ENCODE assay signal across 18 cellular contexts in genomic region chr5:135029468-135030122, GRCh38. TPM values are rescaled to one million over a fixed set of nuclear protein-coding genes. Genes with fewer than 3 reads are reported as not detected.
DNase-seq lines count a peak whose midpoint lies in the region; ATAC-seq and TF ChIP-seq lines count a peak whose summit lies in the region.
"Had no signal": no experiment of that assay in that cellular context is flagged by ENCODE, and none has a peak within 500 bp of the region (broad histone marks: within the 10 kb centered on the region; RNA-seq: fewer than 3 reads in every experiment).

No MANE protein-coding gene starts in this region.

- H3K4me1 Mint-ChIP-seq in CD4-positive, alpha-beta memory T cell: peaks cover 17 to 44% (median 31%) of the 10 kb centered on the region in 4 donors
- H3K4me1 Mint-ChIP-seq in naive B cell: peaks cover 41 to 54% (median 48%) of the 10 kb centered on the region in 3 donors

- CTCF ChIA-PET in CD4-positive, alpha-beta memory T cell (lab: Charles Lee; ENCODE audit: partially characterized antibody): no interaction called here

- no peak overlapping the region for H3K4me3 ChIP-seq in CD4-positive, alpha-beta memory T cell (ENCODE audit: low read length in 2 of 2)
- peak overlapping the region; percentile 56 for H3K4me3 ChIP-seq in HUES6 (ENCODE audit: low read depth, low read length)
- H3K4me3 ChIP-seq in colonic mucosa: no peak overlapping the region
- H3K4me3 ChIP-seq: HAP-1, PC-9 had no signal

- no peak for TF ChIP-seq CTCF in colonic mucosa (IDR thresholded peaks at IDR 0.05)
- TF ChIP-seq CTCF in omental fat pad (IDR thresholded peaks at IDR 0.05): no peak

- H3K36me3 Mint-ChIP-seq in CD4-positive, alpha-beta memory T cell: peaks cover 0 to 3% of the 10 kb centered on the region in 2 donors
- peaks cover 0 to 24% of the 10 kb centered on the region in 2 donors for H3K36me3 Mint-ChIP-seq in naive B cell

- no peak for ATAC-seq in naive B cell (ENCODE audit: low read depth in 2 of 2)
- no peak for ATAC-seq in omental fat pad (ENCODE audit: low FRiP score)

- no peaks in the 10 kb centered on the region for H3K36me3 ChIP-seq in CD4-positive, alpha-beta memory T cell (ENCODE audit: insufficient read depth, low read length)
- H3K36me3 ChIP-seq in HUES6 (ENCODE audit: control insufficient read depth, insufficient read depth, low read length) (no peaks in the 10 kb centered on the region), colonic mucosa (no peaks in the 10 kb centered on the region)

- H3K27me3 ChIP-seq in CD4-positive, alpha-beta memory T cell (ENCODE audit: insufficient read depth, low read length): peaks cover 23% of the 10 kb centered on the region
- peaks cover 98% of the 10 kb centered on the region for H3K27me3 ChIP-seq in HUES6 (ENCODE audit: control insufficient read depth, insufficient read depth, low read length)
- H3K27me3 ChIP-seq in colonic mucosa: peaks cover 72% of the 10 kb centered on the region

- H3K9me3 ChIP-seq in CD4-positive, alpha-beta memory T cell (ENCODE audit: control insufficient read depth in 1 of 2, low read length in 2 of 2): no peaks in the 10 kb centered on the region
- H3K9me3 ChIP-seq in HUES6 (ENCODE audit: control insufficient read depth, insufficient read depth, low read depth, low read length) (no peaks in the 10 kb centered on the region), colonic mucosa (no peaks in the 10 kb centered on the region)
- H3K9me3 ChIP-seq: HAP-1, tibial artery had no signal

- peak overlapping the region in 7 of 8 donors; percentile 0 to 59 (median 42) for H3K4me3 Mint-ChIP-seq in CD4-positive, alpha-beta memory T cell
- H3K4me3 Mint-ChIP-seq in naive B cell: peak overlapping the region; percentile 24 to 76 (median 66)

- intact Hi-C loops in CD4-positive, alpha-beta memory T cell (cut with micrococcal nuclease): no loop called here
- intact Hi-C loops in colonic mucosa (cut with DNase I): loop anchor here (5.0 kb wide), 1 partner anchor 158 kb away; no protein-coding TSS in a partner anchor

- POLR2A ChIA-PET in CD4-positive, alpha-beta memory T cell (lab: Charles Lee; ENCODE audit: partially characterized antibody): no interaction called here

- peaks cover 24% of the 10 kb centered on the region for H3K4me1 ChIP-seq in CD4-positive, alpha-beta memory T cell (ENCODE audit: insufficient read depth, low read length)
- H3K4me1 ChIP-seq in HUES6 (ENCODE audit: control insufficient read depth, insufficient read depth, low read length): peaks cover 46% of the 10 kb centered on the region
- H3K4me1 ChIP-seq in colonic mucosa: peaks cover 16% of the 10 kb centered on the region

- no peak overlapping the region for H3K27ac Mint-ChIP-seq in CD4-positive, alpha-beta memory T cell
- H3K27ac Mint-ChIP-seq in naive B cell: peak overlapping the region in 5 of 6 donors; percentile 71 to 97 (median 80)

- no peak overlapping the region for H3K9ac ChIP-seq in HUES6 (ENCODE audit: low read length)
- H3K9ac ChIP-seq in colonic mucosa (ENCODE audit: low read depth in 2 of 2, low read length in 2 of 2): peak overlapping the region in 1 of 2 donors; percentile 65

- H3K27ac ChIP-seq in CD4-positive, alpha-beta memory T cell (ENCODE audit: low read depth, low read length): no peak overlapping the region
- H3K27ac ChIP-seq in HUES6 (ENCODE audit: low read depth, low read length) (no peak overlapping the region), colonic mucosa (peak overlapping the region; percentile 4)
- H3K27ac ChIP-seq: PC-9 had no signal

- H3K27me3 Mint-ChIP-seq in CD4-positive, alpha-beta memory T cell: peaks cover 46 to 50% of the 10 kb centered on the region in 2 donors
- peaks cover 64 to 85% (median 84%) of the 10 kb centered on the region in 3 donors for H3K27me3 Mint-ChIP-seq in naive B cell

- DNase-seq in CD4-positive, alpha-beta memory T cell: no peak
- no peak for DNase-seq in colonic mucosa
- no peak for DNase-seq in naive B cell
- no peak for DNase-seq in OCI-M1 (lab: John Stamatoyannopoulos, UW)
- DNase-seq in NCI-H1694 (lab: John Stamatoyannopoulos, UW): no peak
- DNase-seq in omental fat pad (ENCODE audit: low spot score): no peak
- DNase-seq: activated effector memory CD4-positive, alpha-beta T cell treated with anti-CD3 and anti-CD28 coated beads, Interleukin-2, amount 50 U/mL, for 16 hours; Kasumi-1; NCI-H1694 treated with DMSO at 0.1 percent for 48 hours; NCI-H510A treated with DMSO at 0.1 percent for 48 hours; PC-9; stimulated activated CD4-positive, alpha-beta T cell treated with anti-CD3 and anti-CD28 coated beads, Interleukin-1b, Interleukin-23, amount 100 ng/mL, for 48 hours; SW 1271; tibial artery had no signal

- peaks cover 0 to 9% (median 2%) of the 10 kb centered on the region in 8 donors for H3K9me3 Mint-ChIP-seq in CD4-positive, alpha-beta memory T cell
- peaks cover 2 to 13% (median 7%) of the 10 kb centered on the region in 7 donors for H3K9me3 Mint-ChIP-seq in naive B cell

RNA-seq across cellular contexts. Expression of gene PITX1, which starts 4.4 kb away (rescaled TPM):
- not detected for total RNA-seq in CD4-positive, alpha-beta memory T cell
- polyA plus RNA-seq in CD4-positive, alpha-beta memory T cell: not detected
- total RNA-seq in colonic mucosa (1 to 10 TPM; 7.8 to 9.9 TPM), omental fat pad (1 to 10 TPM in 2 of 4 donors, under 1 TPM in 1, not detected in 1; 0.74 to 3.7 (median 1.2) TPM)
- not detected for polyA plus RNA-seq in naive B cell (ENCODE audit: low read depth in 6 of 6)
- total RNA-seq: kidney epithelial cell had no signal
- polyA plus RNA-seq: CD14-positive monocyte had no signal

Comparison
In these comparisons a context has a peak if more than half of its experiments do, and no peak if none do; other contexts are left out.
1. H3K27ac Mint-ChIP-seq: peak in naive B cell (5 of 6); none in CD4-positive, alpha-beta memory T cell (0 of 7).